1 cellular context compared by ENCODE assay signal in the genomic region with DNA sequence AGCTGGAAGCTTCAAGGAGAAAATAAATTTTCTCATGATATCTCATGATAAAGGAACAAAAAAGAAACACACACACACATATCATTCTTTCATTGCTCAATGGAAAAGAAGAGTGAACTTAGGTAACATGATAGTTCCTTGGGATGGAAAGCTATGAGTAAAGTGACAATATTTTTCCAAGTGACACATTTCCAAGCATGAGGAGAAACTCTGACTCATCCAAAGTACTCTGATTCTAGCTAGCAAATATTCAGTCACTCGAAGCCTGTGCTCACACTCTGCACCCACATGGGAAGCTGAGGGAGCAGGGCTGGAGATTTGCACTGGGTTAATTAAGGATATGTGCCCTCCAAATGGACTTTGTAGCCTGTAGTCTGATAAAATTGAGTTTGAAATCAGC.
A peak's percentile ranks its signal among the peaks of the same experiment; 100 is the strongest.
TF ChIP-seq lines count a peak whose summit lies in the region.

No MANE protein-coding gene starts in this region.

TF ChIP-seq in HEK293, 187 proteins besides CTCF, POLR2A, EP300 and RAD21 (continued from another document):
- TF ChIP-seq ZFP37 (tag by site-specific recombination; IDR thresholded peaks at IDR 0.05): peak; percentile 76; the same call in 1 of the 2 replicates
- 0 out of 2 replicates have a peak, but pooled peaks have one; percentile 39 for TF ChIP-seq ZNF629 (tag by site-specific recombination; IDR thresholded peaks at IDR 0.05)
- TF ChIP-seq ZNF140 (tag by site-specific recombination; IDR thresholded peaks at IDR 0.05): no peak
- peak; percentile 43; the same call in 1 of the 2 replicates for TF ChIP-seq ZBTB21 (tag by site-specific recombination; IDR thresholded peaks at IDR 0.05)
- no peak for TF ChIP-seq TRIM28 (IDR thresholded peaks at IDR 0.05; ENCODE audit: borderline replicate concordance, low read length)
- no peak for TF ChIP-seq MZF1 (tag by site-specific recombination; IDR thresholded peaks at IDR 0.05; ENCODE audit: borderline replicate concordance)
- no peak for TF ChIP-seq ZNF223 (tag by site-specific recombination; IDR thresholded peaks at IDR 0.05)
